In the genomic region with DNA sequence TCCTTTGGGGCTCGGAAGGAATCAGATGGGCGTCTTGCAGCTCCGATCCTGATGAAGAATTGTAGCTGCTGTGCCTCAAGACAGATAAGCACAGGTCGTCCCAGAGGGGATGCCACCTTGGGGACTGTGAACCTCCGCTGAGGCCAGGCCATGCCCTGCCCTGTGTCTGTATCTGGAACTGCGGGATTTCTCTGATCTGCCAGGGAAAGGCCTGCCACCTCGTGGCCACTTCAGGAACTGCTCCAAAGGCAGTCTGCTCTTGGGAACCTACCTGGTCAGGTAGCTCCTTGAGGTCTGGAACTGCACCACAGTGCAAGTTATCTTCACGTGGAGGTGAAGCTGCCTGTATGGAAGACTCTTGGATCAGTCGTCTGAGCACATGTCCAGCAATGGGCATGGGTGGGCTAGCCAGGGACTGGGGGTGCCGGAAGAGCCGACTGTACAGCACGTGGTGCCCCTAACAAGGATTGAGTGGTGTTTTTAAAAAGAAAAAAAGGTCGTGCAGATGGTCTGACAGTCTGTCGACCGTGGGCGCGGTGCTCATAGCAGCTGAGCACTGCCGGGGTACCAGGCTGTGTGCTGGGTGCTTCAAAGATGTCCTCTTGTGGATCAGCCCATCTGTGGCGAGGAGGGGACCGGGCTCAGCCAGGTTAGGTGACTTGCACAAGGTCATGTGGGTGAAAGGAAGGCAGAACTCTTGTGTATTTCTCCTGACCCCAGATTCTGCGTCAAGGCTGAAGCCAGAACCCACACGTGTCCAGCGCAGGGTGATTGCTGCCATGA, we compare ENCODE assay signal across 8 cellular contexts. TPM values are rescaled to one million over a fixed set of nuclear protein-coding genes. Genes with fewer than 3 reads are reported as not detected.
DNase-seq lines count a peak whose midpoint lies in the region; ATAC-seq lines count a peak whose summit lies in the region.

No MANE protein-coding gene starts in this region.

- peak; percentile 28 for ATAC-seq in HG03103 (IDR thresholded peaks at IDR 0.05; ENCODE audit: low read depth, unreplicated experiment)
- peak; percentile 56 for ATAC-seq in left lobe of liver

- peak; percentile 74 for DNase-seq in SIG-M5 treated with dmso at 0.1 percent for 504 hours (lab: John Stamatoyannopoulos, UW; ENCODE audit: unreplicated experiment)
- DNase-seq in SIG-M5 (lab: John Stamatoyannopoulos, UW): no peak
- DNase-seq in NCI-H510A (lab: John Stamatoyannopoulos, UW): peak; percentile 24
- peak; percentile 83 to 85 for DNase-seq in activated CD4-positive, alpha-beta T cell treated with anti-CD3 and anti-CD28 coated beads for 24 hours (ENCODE audit: low read depth in 2 of 2)
- DNase-seq in cerebellar cortex (ENCODE audit: low spot score): peak; percentile 87
- peak; percentile 85 for DNase-seq in left lobe of liver (ENCODE audit: low spot score)
- DNase-seq in stimulated activated CD4-positive, alpha-beta T cell treated with anti-CD3 and anti-CD28 coated beads, Interleukin-4, amount 100 ng/mL, for 48 hours (ENCODE audit: low read depth in 2 of 2): peak; percentile 77 to 84

RNA-seq across cellular contexts. Expression of a gene that starts 3.1 kb away (rescaled TPM):
- total RNA-seq in left lobe of liver: 37.3 TPM

RNA-seq across cellular contexts. Expression of a gene that starts 27.7 kb away (rescaled TPM):
- total RNA-seq in left lobe of liver: 18.6 TPM
